Comparison of ENCODE assay signal across 1 cellular context in the genomic region with DNA sequence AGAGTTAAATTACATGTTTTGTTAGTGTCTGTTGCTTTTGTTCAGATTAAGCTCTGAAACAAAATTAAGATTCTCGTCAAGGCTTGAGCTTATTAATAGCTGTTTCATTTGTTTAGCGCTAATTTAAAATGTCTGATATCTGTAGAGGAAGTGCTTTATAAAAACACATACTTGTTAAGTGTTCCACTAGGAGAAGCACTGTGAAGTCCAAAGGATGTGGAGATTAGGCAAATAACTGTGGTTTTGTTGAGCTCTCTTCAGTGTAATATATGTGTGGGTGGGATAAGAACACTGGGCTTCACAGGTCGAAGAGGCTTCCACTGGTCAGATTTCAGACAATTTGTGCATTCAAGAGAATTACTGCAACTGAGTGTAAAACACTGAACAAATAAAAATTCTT.
TF ChIP-seq lines count a peak whose summit lies in the region.

No MANE protein-coding gene starts in this region.

TF ChIP-seq in SK-N-SH treated with all-trans-retinoic acid at 6 μM for 48 hours, 23 proteins besides CTCF, POLR2A, EP300 and RAD21 (continued from another document):
- TF ChIP-seq, protein P1, sequence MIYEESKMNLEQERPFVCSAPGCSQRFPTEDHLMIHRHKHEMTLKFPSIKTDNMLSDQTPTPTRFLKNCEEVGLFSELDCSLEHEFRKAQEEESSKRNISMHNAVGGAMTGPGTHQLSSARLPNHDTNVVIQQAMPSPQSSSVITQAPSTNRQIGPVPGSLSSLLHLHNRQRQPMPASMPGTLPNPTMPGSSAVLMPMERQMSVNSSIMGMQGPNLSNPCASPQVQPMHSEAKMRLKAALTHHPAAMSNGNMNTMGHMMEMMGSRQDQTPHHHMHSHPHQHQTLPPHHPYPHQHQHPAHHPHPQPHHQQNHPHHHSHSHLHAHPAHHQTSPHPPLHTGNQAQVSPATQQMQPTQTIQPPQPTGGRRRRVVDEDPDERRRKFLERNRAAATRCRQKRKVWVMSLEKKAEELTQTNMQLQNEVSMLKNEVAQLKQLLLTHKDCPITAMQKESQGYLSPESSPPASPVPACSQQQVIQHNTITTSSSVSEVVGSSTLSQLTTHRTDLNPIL (CRISPR knock-in tag; IDR thresholded peaks at IDR 0.05; ENCODE audit: low read depth) = no peak
- TF ChIP-seq ZNF8 (CRISPR knock-in tag; IDR thresholded peaks at IDR 0.05) (no peak), CSDC2 (CRISPR knock-in tag; IDR thresholded peaks at IDR 0.05) (no peak), ZFP3 (CRISPR knock-in tag; IDR thresholded peaks at IDR 0.05) (no peak), ISL1 (CRISPR knock-in tag; IDR thresholded peaks at IDR 0.05) (no peak), ESRRG (CRISPR knock-in tag; IDR thresholded peaks at IDR 0.05) (no peak)
- TF ChIP-seq, protein P2, sequence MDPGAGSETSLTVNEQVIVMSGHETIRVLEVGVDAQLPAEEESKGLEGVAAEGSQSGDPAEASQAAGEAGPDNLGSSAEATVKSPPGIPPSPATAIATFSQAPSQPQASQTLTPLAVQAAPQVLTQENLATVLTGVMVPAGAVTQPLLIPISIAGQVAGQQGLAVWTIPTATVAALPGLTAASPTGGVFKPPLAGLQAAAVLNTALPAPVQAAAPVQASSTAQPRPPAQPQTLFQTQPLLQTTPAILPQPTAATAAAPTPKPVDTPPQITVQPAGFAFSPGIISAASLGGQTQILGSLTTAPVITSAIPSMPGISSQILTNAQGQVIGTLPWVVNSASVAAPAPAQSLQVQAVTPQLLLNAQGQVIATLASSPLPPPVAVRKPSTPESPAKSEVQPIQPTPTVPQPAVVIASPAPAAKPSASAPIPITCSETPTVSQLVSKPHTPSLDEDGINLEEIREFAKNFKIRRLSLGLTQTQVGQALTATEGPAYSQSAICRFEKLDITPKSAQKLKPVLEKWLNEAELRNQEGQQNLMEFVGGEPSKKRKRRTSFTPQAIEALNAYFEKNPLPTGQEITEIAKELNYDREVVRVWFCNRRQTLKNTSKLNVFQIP (CRISPR knock-in tag; IDR thresholded peaks at IDR 0.05; ENCODE audit: borderline replicate concordance, low read depth) = no peak
